Comparison of ENCODE assay signal across 9 cellular contexts in the genomic region with DNA sequence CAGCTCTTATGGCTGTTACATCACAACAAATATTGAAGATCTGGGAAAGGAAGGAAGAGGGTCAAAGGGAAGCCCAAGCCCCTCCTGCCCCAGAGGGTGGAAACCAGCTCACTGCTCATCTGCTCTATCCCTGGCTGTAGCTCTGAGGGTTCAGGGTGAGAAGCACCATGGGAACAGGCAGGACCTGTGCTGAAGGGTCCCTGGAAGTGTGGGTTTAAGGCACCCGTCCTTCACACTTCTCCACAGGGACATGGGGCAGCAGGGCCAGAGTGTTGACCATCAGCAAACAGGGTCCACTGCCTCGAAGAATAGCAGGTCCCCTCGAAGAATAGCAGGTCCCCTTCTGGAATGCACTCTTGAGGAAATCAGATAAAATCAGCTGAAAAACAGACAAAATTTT. TPM values are rescaled to one million over a fixed set of nuclear protein-coding genes. Genes with fewer than 3 reads are reported as not detected.
"Had no signal": no experiment of that assay in that cellular context is flagged by ENCODE, and none has a peak within 500 bp of the region (broad histone marks: within the 10 kb centered on the region; RNA-seq: fewer than 3 reads in every experiment).

No MANE protein-coding gene starts in this region.

- H3K27ac ChIP-seq: epithelial cell of prostate, psoas muscle had no signal

- DNase-seq: cortex of kidney, immature natural killer cell had no signal

- H3K36me3 ChIP-seq: heart left ventricle, spleen, stomach had no signal

- H3K9me3 ChIP-seq: heart left ventricle, psoas muscle, spleen had no signal

- FAIRE-seq: frontal cortex had no signal

- H3K4me3 ChIP-seq: heart left ventricle, psoas muscle, spleen, stomach had no signal

RNA-seq across cellular contexts. Expression of a gene that starts 4.4 kb away (rescaled TPM):
- polyA plus RNA-seq: naive thymus-derived CD8-positive, alpha-beta T cell had no signal
